In genomic region chr2:218186876-218187649, GRCh38 we compare ENCODE assay signal across 1 cellular context.
TF ChIP-seq lines count a peak whose summit lies in the region.

No MANE protein-coding gene starts in this region.

TF ChIP-seq in GM23338, 12 proteins besides CTCF, POLR2A, EP300 and RAD21 (continued from another document):
- no peak for TF ChIP-seq ZNF462 (CRISPR knock-in tag; IDR thresholded peaks at IDR 0.05)
- TF ChIP-seq EZH2phosphoT487 (IDR thresholded peaks at IDR 0.05; ENCODE audit: unreplicated experiment): no peak
- TF ChIP-seq POLR2AphosphoS5 (IDR thresholded peaks at IDR 0.05; ENCODE audit: low read depth): no peak
- no peak for TF ChIP-seq CREB1 (CRISPR knock-in tag; IDR thresholded peaks at IDR 0.05; ENCODE audit: low read depth)
- TF ChIP-seq, protein P1, sequence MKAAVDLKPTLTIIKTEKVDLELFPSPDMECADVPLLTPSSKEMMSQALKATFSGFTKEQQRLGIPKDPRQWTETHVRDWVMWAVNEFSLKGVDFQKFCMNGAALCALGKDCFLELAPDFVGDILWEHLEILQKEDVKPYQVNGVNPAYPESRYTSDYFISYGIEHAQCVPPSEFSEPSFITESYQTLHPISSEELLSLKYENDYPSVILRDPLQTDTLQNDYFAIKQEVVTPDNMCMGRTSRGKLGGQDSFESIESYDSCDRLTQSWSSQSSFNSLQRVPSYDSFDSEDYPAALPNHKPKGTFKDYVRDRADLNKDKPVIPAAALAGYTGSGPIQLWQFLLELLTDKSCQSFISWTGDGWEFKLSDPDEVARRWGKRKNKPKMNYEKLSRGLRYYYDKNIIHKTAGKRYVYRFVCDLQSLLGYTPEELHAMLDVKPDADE (IDR thresholded peaks at IDR 0.05): no peak
